In the genomic region with DNA sequence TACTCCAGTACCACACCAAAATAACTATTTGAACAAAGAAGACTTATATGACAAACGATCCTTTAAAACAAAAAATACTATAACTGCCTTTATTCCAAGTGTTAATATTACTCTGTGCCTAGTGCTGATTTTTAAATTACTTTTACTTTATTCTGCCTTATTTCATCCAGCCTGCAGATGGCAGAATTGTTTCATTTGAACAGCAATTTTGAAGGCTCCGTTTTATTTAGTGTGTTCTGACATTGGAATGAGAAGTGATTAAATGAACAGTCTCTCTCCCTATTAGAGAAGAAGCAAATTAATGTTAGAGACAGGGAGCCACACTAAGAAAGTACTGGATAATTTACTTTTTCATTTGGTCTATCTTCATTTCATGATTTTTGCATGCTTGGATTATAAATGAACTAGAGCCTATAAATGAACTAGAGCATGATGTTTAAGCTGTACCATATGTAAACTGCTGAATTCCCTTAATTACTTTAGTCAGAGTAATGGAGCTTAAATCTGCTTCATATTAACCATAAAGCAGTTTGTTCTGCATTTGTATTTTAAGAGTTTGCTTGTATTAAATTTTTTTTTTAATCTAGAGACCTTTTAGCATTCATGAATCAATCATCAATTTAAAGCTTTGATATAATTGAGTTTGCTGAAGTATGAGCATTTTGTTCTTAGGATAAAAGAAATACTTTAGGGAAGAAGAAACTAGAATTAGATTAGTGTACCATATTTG, we compare ENCODE assay signal across 8 cellular contexts. TPM values are rescaled to one million over a fixed set of nuclear protein-coding genes. Genes with fewer than 3 reads are reported as not detected.
A peak's percentile ranks its signal among the peaks of the same experiment; 100 is the strongest.
DNase-seq lines count a peak whose midpoint lies in the region; ATAC-seq, FAIRE-seq and TF ChIP-seq lines count a peak whose summit lies in the region.

No MANE protein-coding gene starts in this region.

- no peaks in the 10 kb centered on the region for H3K36me3 ChIP-seq in thoracic aorta

- H3K27ac ChIP-seq in C4-2B (no peak overlapping the region), thoracic aorta (no peak overlapping the region)

- H3K4me3 ChIP-seq in astrocyte of the cerebellum (ENCODE audit: low read depth, low read length), result no peak overlapping the region
- H3K4me3 ChIP-seq in thoracic aorta, result no peak overlapping the region

- peak; percentile 70 for FAIRE-seq in GM18507 (lab: Jason Lieb, UNC)

- H3K27me3 ChIP-seq in thoracic aorta (replicated peaks; ENCODE audit: insufficient read depth), result no peaks in the 10 kb centered on the region

- H3K27me3 Mint-ChIP-seq in immature natural killer cell (ENCODE audit: low read depth in 3 of 3), result no peaks in the 10 kb centered on the region
- H3K27me3 Mint-ChIP-seq in T-helper 2 cell treated with Interferon-gamma antibody and Interleukin-4, amounts not matched to agents 5 μg/mL and 100 μg/mL, for 36 hours (ENCODE audit: low read depth), result no peaks in the 10 kb centered on the region

- in situ Hi-C loops in astrocyte of the cerebellum (cut with HindIII; ENCODE audit: low sequenced_read_pairs), result loop anchor here (5.0 kb wide), 4 partner anchors 61 to 491 kb away; partner anchors contain the start of gene SLC1A2

- no peak for ATAC-seq in thoracic aorta (ENCODE audit: insufficient number of reproducible peaks, low FRiP score, low read depth)

- DNase-seq in GM18507 (ENCODE audit: extremely low spot score, insufficient read length, low read depth) (no peak), NCI-H226 (peak; percentile 35), astrocyte of the cerebellum (ENCODE audit: low read depth) (peak; percentile 53), immature natural killer cell (peak; percentile 27 to 50 (median 45)), thoracic aorta (ENCODE audit: low spot score) (no peak)
- no peak for DNase-seq in T-helper 2 cell treated with Interferon-gamma antibody and Interleukin-4, amounts not matched to agents 5 μg/mL and 100 μg/mL, for 36 hours (ENCODE audit: low spot score)
- DNase-seq in stimulated activated CD4-positive, alpha-beta T cell treated with anti-CD3 and anti-CD28 coated beads, Interleukin-2, amount 100 ng/mL, for 24 hours, result no peak

- peak; percentile 89 for TF ChIP-seq CTCF in C4-2B (conservative IDR thresholded peaks at IDR 0.05)
- peak; percentile 55 for TF ChIP-seq CTCF in astrocyte of the cerebellum (IDR thresholded peaks at IDR 0.05; ENCODE audit: low read depth, low read length, missing control alignments)
- peak; percentile 70 for TF ChIP-seq CTCF in thoracic aorta (IDR thresholded peaks at IDR 0.05)

- H3K9me3 ChIP-seq in thoracic aorta, result no peaks in the 10 kb centered on the region

- H3K27ac Mint-ChIP-seq in immature natural killer cell, result no peak overlapping the region
- H3K27ac Mint-ChIP-seq in T-helper 2 cell treated with Interferon-gamma antibody and Interleukin-4, amounts not matched to agents 5 μg/mL and 100 μg/mL, for 36 hours, result no peak overlapping the region

- H3K4me1 Mint-ChIP-seq in immature natural killer cell, result peaks cover 0 to 22% of the 10 kb centered on the region in 2 donors
- H3K4me1 Mint-ChIP-seq in T-helper 2 cell treated with Interferon-gamma antibody and Interleukin-4, amounts not matched to agents 5 μg/mL and 100 μg/mL, for 36 hours (ENCODE audit: low read depth), result peaks cover 15% of the 10 kb centered on the region

- no peaks in the 10 kb centered on the region for H3K36me3 Mint-ChIP-seq in immature natural killer cell
- H3K36me3 Mint-ChIP-seq in T-helper 2 cell treated with Interferon-gamma antibody and Interleukin-4, amounts not matched to agents 5 μg/mL and 100 μg/mL, for 36 hours (ENCODE audit: low read depth), result peaks cover 4% of the 10 kb centered on the region

- H3K4me3 Mint-ChIP-seq in immature natural killer cell, result no peak overlapping the region
- no peak overlapping the region for H3K4me3 Mint-ChIP-seq in T-helper 2 cell treated with Interferon-gamma antibody and Interleukin-4, amounts not matched to agents 5 μg/mL and 100 μg/mL, for 36 hours

- H3K4me1 ChIP-seq in thoracic aorta (ENCODE audit: control insufficient read depth in 1 of 2, low read depth in 2 of 2), result peaks cover 4 to 55% of the 10 kb centered on the region in 2 donors

- no peaks in the 10 kb centered on the region for H3K9me3 Mint-ChIP-seq in immature natural killer cell
- H3K9me3 Mint-ChIP-seq in T-helper 2 cell treated with Interferon-gamma antibody and Interleukin-4, amounts not matched to agents 5 μg/mL and 100 μg/mL, for 36 hours, result no peaks in the 10 kb centered on the region

RNA-seq across cellular contexts. Expression of gene PDHX, which starts 9.8 kb away (rescaled TPM):
- 10 to 100 TPM; 12.8 to 17.1 (median 13.1) TPM for polyA plus RNA-seq in immature natural killer cell
- total RNA-seq in thoracic aorta, result 10 to 100 TPM; 19.8 to 27.5 TPM

RNA-seq across cellular contexts. Expression of gene APIP, which starts 10.1 kb away (rescaled TPM):
- 10 to 100 TPM; 13.3 to 29.6 (median 17.2) TPM for polyA plus RNA-seq in immature natural killer cell
- 10 to 100 TPM; 16.9 to 25.0 TPM for total RNA-seq in thoracic aorta

Comparison
In these comparisons a context has a peak if more than half of its experiments do, and no peak if none do; other contexts are left out.
1. DNase-seq: peak in NCI-H226 (single experiment), astrocyte of the cerebellum (single experiment) and immature natural killer cell (3 of 3); none in GM18507 (single experiment), thoracic aorta (single experiment), T-helper 2 cell treated with Interferon-gamma antibody and Interleukin-4, amounts not matched to agents 5 μg/mL and 100 μg/mL, for 36 hours (single experiment) and stimulated activated CD4-positive, alpha-beta T cell treated with anti-CD3 and anti-CD28 coated beads, Interleukin-2, amount 100 ng/mL, for 24 hours (0 of 2).
2. Peak in every context shown above with its lines, with median percentiles within 50 percentile points of each other: CTCF ChIP-seq.